In the genomic region with DNA sequence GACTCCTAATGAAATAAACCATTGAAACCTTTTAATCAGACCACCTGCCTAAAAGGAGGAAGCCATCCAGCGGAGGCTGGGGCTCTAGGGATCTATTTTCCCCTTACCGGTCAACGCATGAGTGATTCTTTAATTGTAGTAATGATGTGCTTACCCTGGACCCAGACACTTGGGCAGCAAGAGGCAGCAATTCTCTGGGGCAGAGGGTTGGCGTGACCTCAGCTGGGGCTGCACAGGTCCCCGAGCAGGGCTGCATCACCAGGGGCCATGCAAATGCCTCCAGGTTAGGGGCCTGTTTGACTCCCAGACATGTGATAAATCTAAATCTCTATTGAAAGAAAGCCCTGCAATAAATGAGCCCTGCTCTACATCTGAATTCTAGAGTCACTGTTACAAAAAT, we compare ENCODE assay signal across 19 cellular contexts.
"Had no signal": no experiment of that assay in that cellular context is flagged by ENCODE, and none has a peak within 500 bp of the region (broad histone marks: within the 10 kb centered on the region; RNA-seq: fewer than 3 reads in every experiment).

No MANE protein-coding gene starts in this region.

- H3K36me3 ChIP-seq: colonic mucosa, heart right ventricle, left ventricle myocardium inferior, neural progenitor cell, pancreas, right lobe of liver, thoracic aorta, transverse colon had no signal

- H3K4me3 Mint-ChIP-seq: natural killer cell treated with Interleukin-12 subunit alpha and Interleukin-12 subunit beta and Interleukin-15 and Interleukin-18, amount 100 ng/mL, for 72 hours; neural progenitor cell; stimulated activated naive B cell treated with anti-CD40 and anti-IgM and Interleukin-4, amounts not matched to agents 10 μg/mL and 1 μg/mL and 100 μg/mL, for 72 hours; stimulated activated naive CD8-positive, alpha-beta T cell treated with anti-CD3 and anti-CD28 coated beads, Interleukin-15, amount 100 ng/mL, for 72 hours had no signal

- H3K27ac ChIP-seq: colonic mucosa, heart right ventricle, left ventricle myocardium inferior, neural progenitor cell, pancreas, right lobe of liver, thoracic aorta, transverse colon had no signal

- H3K4me3 ChIP-seq: colonic mucosa, heart right ventricle, left ventricle myocardium inferior, lung, neural progenitor cell, pancreas, right lobe of liver, thoracic aorta, transverse colon had no signal

- H3K27me3 Mint-ChIP-seq: stimulated activated naive B cell treated with anti-CD40 and anti-IgM and Interleukin-4, amounts not matched to agents 10 μg/mL and 1 μg/mL and 100 μg/mL, for 72 hours had no signal

- H3K36me3 Mint-ChIP-seq: natural killer cell treated with Interleukin-12 subunit alpha and Interleukin-12 subunit beta and Interleukin-15 and Interleukin-18, amount 100 ng/mL, for 72 hours; neural progenitor cell; stimulated activated naive B cell treated with anti-CD40 and anti-IgM and Interleukin-4, amounts not matched to agents 10 μg/mL and 1 μg/mL and 100 μg/mL, for 72 hours had no signal

- H3K4me2 ChIP-seq: neural progenitor cell had no signal

- H3K27me3 ChIP-seq: colonic mucosa, neural progenitor cell, right lobe of liver, transverse colon had no signal

- H3K27ac Mint-ChIP-seq: natural killer cell treated with Interleukin-12 subunit alpha and Interleukin-12 subunit beta and Interleukin-15 and Interleukin-18, amount 100 ng/mL, for 72 hours; neural progenitor cell; progenitor cell of endocrine pancreas; stimulated activated naive B cell treated with anti-CD40 and anti-IgM and Interleukin-4, amounts not matched to agents 10 μg/mL and 1 μg/mL and 100 μg/mL, for 72 hours; stimulated activated naive CD8-positive, alpha-beta T cell treated with anti-CD3 and anti-CD28 coated beads, Interleukin-15, amount 100 ng/mL, for 72 hours had no signal

- H3K4me1 ChIP-seq: colonic mucosa, heart right ventricle, left ventricle myocardium inferior, neural progenitor cell, pancreas, right lobe of liver, transverse colon had no signal

- DNase-seq: colonic mucosa; effector CD8-positive, alpha-beta T cell; heart right ventricle; hypothalamus; left ventricle myocardium inferior; mesenchymal stem cell; midbrain; nucleus accumbens; pancreas; right lobe of liver; stimulated activated CD4-positive, alpha-beta T cell treated with anti-CD3 and anti-CD28 coated beads, Interleukin-4, amount 100 ng/mL, for 4 hours; stimulated activated naive B cell treated with anti-CD40 and anti-IgM and Interleukin-4, amounts not matched to agents 10 μg/mL and 1 μg/mL and 100 μg/mL, for 72 hours; stimulated activated naive CD8-positive, alpha-beta T cell treated with anti-CD3 and anti-CD28 coated beads, Interleukin-15, amount 100 ng/mL, for 72 hours; transverse colon had no signal

- H3K9me3 Mint-ChIP-seq: natural killer cell treated with Interleukin-12 subunit alpha and Interleukin-12 subunit beta and Interleukin-15 and Interleukin-18, amount 100 ng/mL, for 72 hours; neural progenitor cell had no signal

- H3K4me1 Mint-ChIP-seq: neural progenitor cell; stimulated activated naive B cell treated with anti-CD40 and anti-IgM and Interleukin-4, amounts not matched to agents 10 μg/mL and 1 μg/mL and 100 μg/mL, for 72 hours; stimulated activated naive CD8-positive, alpha-beta T cell treated with anti-CD3 and anti-CD28 coated beads, Interleukin-15, amount 100 ng/mL, for 72 hours had no signal

- H3K9me3 ChIP-seq: colonic mucosa, left ventricle myocardium inferior, pancreas, right lobe of liver, thoracic aorta, transverse colon had no signal

- H3K9ac ChIP-seq: neural progenitor cell had no signal
